ENCODE assay signal across 23 cellular contexts in the genomic region with DNA sequence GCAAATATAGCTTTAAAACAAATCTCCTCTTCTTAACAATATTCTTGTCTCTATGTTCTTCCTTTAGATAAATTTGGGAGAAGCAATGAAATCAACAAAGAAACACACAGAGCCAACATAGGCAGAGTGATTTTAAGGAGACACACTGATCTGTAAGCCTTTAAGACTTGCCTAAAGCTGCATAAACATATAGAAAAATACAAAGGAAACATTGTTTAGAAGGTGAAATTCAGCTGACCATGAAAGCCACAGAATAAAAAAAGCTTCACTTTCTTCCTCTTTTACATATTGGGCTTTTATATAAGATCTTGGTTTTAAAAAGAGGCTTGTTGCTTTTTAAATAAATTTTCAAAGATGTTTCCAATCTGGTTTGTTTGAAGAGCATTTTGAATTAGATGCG.
"Had no signal": no experiment of that assay in that cellular context is flagged by ENCODE, and none has a peak within 500 bp of the region (broad histone marks: within the 10 kb centered on the region; RNA-seq: fewer than 3 reads in every experiment).

No MANE protein-coding gene starts in this region.

- H3K36me3 ChIP-seq: ascending aorta, heart left ventricle, lower lobe of right lung, neural progenitor cell, spleen, thoracic aorta had no signal

- H3K4me3 Mint-ChIP-seq: activated CD4-positive, alpha-beta memory T cell treated with anti-CD3 and anti-CD28 coated beads for 36 hours; activated CD4-positive, alpha-beta T cell treated with anti-CD3 and anti-CD28 coated beads, Interleukin-2, amount 10 ng/mL, durations not matched to agents 24 days and 14 days; activated naive CD4-positive, alpha-beta T cell treated with anti-CD3 and anti-CD28 coated beads, Interleukin-2, amount 10 ng/mL, durations not matched to agents 7 days and 5 days; activated naive CD8-positive, alpha-beta T cell treated with anti-CD3 and anti-CD28 coated beads, Interleukin-2, amount 10 ng/mL, durations not matched to agents 7 days and 5 days; activated T-cell treated with anti-CD3 and anti-CD28 coated beads, Interleukin-2, amount 50 U/mL, for 24 hours; naive thymus-derived CD8-positive, alpha-beta T cell; neural progenitor cell had no signal

- H3K9me3 Mint-ChIP-seq: activated CD4-positive, alpha-beta memory T cell treated with anti-CD3 and anti-CD28 coated beads for 36 hours; activated CD4-positive, alpha-beta T cell treated with anti-CD3 and anti-CD28 coated beads, Interleukin-2, amount 10 ng/mL, durations not matched to agents 24 days and 14 days; activated naive CD8-positive, alpha-beta T cell treated with anti-CD3 and anti-CD28 coated beads, Interleukin-2, amount 10 ng/mL, durations not matched to agents 7 days and 5 days; activated T-cell treated with anti-CD3 and anti-CD28 coated beads, Interleukin-2, amount 50 U/mL, for 24 hours; neural progenitor cell had no signal

- H3K27ac Mint-ChIP-seq: activated CD4-positive, alpha-beta memory T cell treated with anti-CD3 and anti-CD28 coated beads for 36 hours; activated CD4-positive, alpha-beta T cell treated with anti-CD3 and anti-CD28 coated beads, Interleukin-2, amount 10 ng/mL, durations not matched to agents 24 days and 14 days; activated naive CD4-positive, alpha-beta T cell treated with anti-CD3 and anti-CD28 coated beads, Interleukin-2, amount 10 ng/mL, durations not matched to agents 7 days and 5 days; activated naive CD8-positive, alpha-beta T cell treated with anti-CD3 and anti-CD28 coated beads, Interleukin-2, amount 10 ng/mL, durations not matched to agents 7 days and 5 days; activated T-cell treated with anti-CD3 and anti-CD28 coated beads, Interleukin-2, amount 50 U/mL, for 24 hours; naive thymus-derived CD8-positive, alpha-beta T cell; neural progenitor cell had no signal

- H3K27ac ChIP-seq: ascending aorta, heart left ventricle, lower lobe of right lung, neural progenitor cell, spleen, thoracic aorta had no signal

- H3K27me3 ChIP-seq: ascending aorta, heart left ventricle, neural progenitor cell, spleen had no signal

- H3K9ac ChIP-seq: neural progenitor cell had no signal

- H3K9me3 ChIP-seq: ascending aorta, heart left ventricle, lower lobe of right lung, spleen, thoracic aorta had no signal

- H3K4me1 ChIP-seq: ascending aorta, heart left ventricle, lower lobe of right lung, neural progenitor cell, spleen had no signal

- DNase-seq: activated CD4-positive, alpha-beta memory T cell treated with anti-CD3 and anti-CD28 coated beads for 36 hours; activated CD4-positive, alpha-beta T cell treated with anti-CD3 and anti-CD28 coated beads, Interleukin-2, amount 10 ng/mL, durations not matched to agents 24 days and 14 days; activated CD4-positive, CD25-positive, alpha-beta regulatory T cell treated with anti-CD3 and anti-CD28 coated beads, Interleukin-2, amount 50 U/mL, for 72 hours; activated CD8-positive, alpha-beta memory T cell treated with anti-CD3 and anti-CD28 coated beads, Interleukin-2, amount 50 U/mL, for 4 hours; activated gamma-delta T cell; activated naive CD4-positive, alpha-beta T cell treated with anti-CD3 and anti-CD28 coated beads, Interleukin-2, amount 10 ng/mL, durations not matched to agents 7 days and 5 days; activated naive CD8-positive, alpha-beta T cell treated with anti-CD3 and anti-CD28 coated beads, Interleukin-2, amount 10 ng/mL, durations not matched to agents 7 days and 5 days; activated T-cell treated with anti-CD3 and anti-CD28 coated beads, Interleukin-2, amount 50 U/mL, for 24 hours; caudate nucleus; heart left ventricle; kidney glomerular epithelial cell; lower lobe of right lung; mesenchymal stem cell; naive thymus-derived CD8-positive, alpha-beta T cell; posterior cingulate gyrus; right cardiac atrium; spleen; stimulated activated CD4-positive, alpha-beta T cell treated with anti-CD3 and anti-CD28 coated beads, Interleukin-2, amount 100 ng/mL, for 48 hours; stimulated activated naive CD8-positive, alpha-beta T cell treated with anti-CD3 and anti-CD28 coated beads, Interleukin-15, Interleukin-2, amounts not matched to agents 100 U/mL and 50 U/mL, for 24 hours had no signal

- H3K4me3 ChIP-seq: ascending aorta, heart left ventricle, lower lobe of right lung, neural progenitor cell, spleen, thoracic aorta had no signal

- H3K36me3 Mint-ChIP-seq: activated CD4-positive, alpha-beta memory T cell treated with anti-CD3 and anti-CD28 coated beads for 36 hours; activated naive CD4-positive, alpha-beta T cell treated with anti-CD3 and anti-CD28 coated beads, Interleukin-2, amount 10 ng/mL, durations not matched to agents 7 days and 5 days; activated naive CD8-positive, alpha-beta T cell treated with anti-CD3 and anti-CD28 coated beads, Interleukin-2, amount 10 ng/mL, durations not matched to agents 7 days and 5 days; naive thymus-derived CD8-positive, alpha-beta T cell; neural progenitor cell had no signal

- H3K27me3 Mint-ChIP-seq: activated CD4-positive, alpha-beta memory T cell treated with anti-CD3 and anti-CD28 coated beads for 36 hours; activated CD4-positive, alpha-beta T cell treated with anti-CD3 and anti-CD28 coated beads, Interleukin-2, amount 10 ng/mL, durations not matched to agents 24 days and 14 days; activated naive CD4-positive, alpha-beta T cell treated with anti-CD3 and anti-CD28 coated beads, Interleukin-2, amount 10 ng/mL, durations not matched to agents 7 days and 5 days; activated naive CD8-positive, alpha-beta T cell treated with anti-CD3 and anti-CD28 coated beads, Interleukin-2, amount 10 ng/mL, durations not matched to agents 7 days and 5 days; activated T-cell treated with anti-CD3 and anti-CD28 coated beads, Interleukin-2, amount 50 U/mL, for 24 hours; naive thymus-derived CD8-positive, alpha-beta T cell had no signal

- ATAC-seq: heart left ventricle; left lobe of liver; lower lobe of right lung; naive thymus-derived CD8-positive, alpha-beta T cell; right cardiac atrium; stimulated activated naive CD8-positive, alpha-beta T cell treated with anti-CD3 and anti-CD28 coated beads, Interleukin-15, Interleukin-2, amounts not matched to agents 100 U/mL and 50 U/mL, for 24 hours had no signal

- H3K4me1 Mint-ChIP-seq: activated CD4-positive, alpha-beta T cell treated with anti-CD3 and anti-CD28 coated beads, Interleukin-2, amount 10 ng/mL, durations not matched to agents 24 days and 14 days; activated naive CD4-positive, alpha-beta T cell treated with anti-CD3 and anti-CD28 coated beads, Interleukin-2, amount 10 ng/mL, durations not matched to agents 7 days and 5 days; activated naive CD8-positive, alpha-beta T cell treated with anti-CD3 and anti-CD28 coated beads, Interleukin-2, amount 10 ng/mL, durations not matched to agents 7 days and 5 days; naive thymus-derived CD8-positive, alpha-beta T cell; neural progenitor cell had no signal
